In the genomic region with DNA sequence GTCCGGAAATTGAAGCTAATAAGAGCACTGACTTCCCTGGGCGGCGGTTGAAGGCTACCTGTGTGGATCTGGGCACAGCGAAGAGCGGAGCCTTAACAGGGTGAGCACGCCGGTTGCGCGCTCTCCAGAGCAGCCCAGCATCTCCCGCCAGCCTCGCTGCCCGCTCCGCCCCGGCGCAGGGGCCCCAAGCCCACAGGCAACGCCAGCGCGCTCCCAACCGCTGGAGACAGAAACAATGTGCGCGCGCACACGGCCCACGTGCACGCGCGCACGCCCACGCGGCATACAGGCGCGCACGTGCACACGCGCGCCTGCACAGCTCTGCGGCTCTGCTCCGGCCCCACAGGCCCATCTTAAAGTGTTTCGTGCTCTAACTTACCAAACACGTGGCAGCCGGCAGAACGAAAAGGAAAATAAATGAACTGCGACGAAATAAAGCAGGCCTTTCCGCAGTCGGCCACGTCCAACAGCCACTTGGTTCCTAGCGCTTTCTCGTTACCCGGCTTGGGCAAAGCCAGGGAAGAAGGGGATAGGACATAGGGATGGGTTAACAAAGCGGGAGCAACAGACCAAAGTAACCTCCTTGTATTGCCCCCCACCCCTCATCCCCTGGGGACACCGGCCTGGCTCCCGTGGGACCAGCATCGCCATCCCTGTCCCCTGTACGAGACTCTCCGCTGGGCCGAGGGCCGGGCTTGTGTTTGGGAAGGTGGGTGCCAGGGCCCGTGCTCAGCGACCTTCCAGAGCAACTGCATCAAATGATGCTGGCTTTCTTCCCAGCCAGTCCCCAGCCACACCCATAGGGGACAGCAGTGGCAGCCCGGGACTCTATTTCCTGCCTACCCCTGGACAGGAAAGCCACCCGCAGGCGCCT, we compare ENCODE assay signal across 8 cellular contexts.
A peak's percentile ranks its signal among the peaks of the same experiment; 100 is the strongest.
DNase-seq lines count a peak whose midpoint lies in the region; TF ChIP-seq lines count a peak whose summit lies in the region.

No MANE protein-coding gene starts in this region.

- no peaks in the 10 kb centered on the region for H3K36me3 ChIP-seq in neuron (ENCODE audit: insufficient read depth, low read length)

- H3K36me3 Mint-ChIP-seq in activated naive CD4-positive, alpha-beta T cell treated with anti-CD3 and anti-CD28 coated beads, Interleukin-2, amount 50 U/mL, for 24 hours: no peaks in the 10 kb centered on the region
- H3K36me3 Mint-ChIP-seq in type B pancreatic cell: no peaks in the 10 kb centered on the region

- peaks cover 1% of the 10 kb centered on the region for H3K4me1 ChIP-seq in neuron (ENCODE audit: insufficient read depth, low read length)

- DNase-seq in DMS79 treated with DMSO at 0.1 percent for 48 hours (lab: John Stamatoyannopoulos, UW): peak; percentile 56
- no peak for DNase-seq in DMS79 (lab: John Stamatoyannopoulos, UW)
- DNase-seq in NCI-H1092 (lab: John Stamatoyannopoulos, UW): peak; percentile 70
- peak; percentile 38 for DNase-seq in globus pallidus (ENCODE audit: low spot score)
- DNase-seq in type B pancreatic cell (ENCODE audit: extremely low spot score, unreplicated experiment): peak; percentile 83
- DNase-seq in RKO (ENCODE audit: low spot score): no peak

- peak overlapping the region; percentile 51 for H2AFZ ChIP-seq in neuron (ENCODE audit: low read depth, low read length)

- no peaks in the 10 kb centered on the region for H3K9me3 ChIP-seq in neuron (ENCODE audit: low read length)

- peaks cover 5% of the 10 kb centered on the region for H3K4me1 Mint-ChIP-seq in activated naive CD4-positive, alpha-beta T cell treated with anti-CD3 and anti-CD28 coated beads, Interleukin-2, amount 50 U/mL, for 24 hours
- peaks cover 15% of the 10 kb centered on the region for H3K4me1 Mint-ChIP-seq in type B pancreatic cell (ENCODE audit: unreplicated experiment)

- no peak overlapping the region for H3K4me3 ChIP-seq in neuron (ENCODE audit: low read length)

- H3K27ac Mint-ChIP-seq in activated naive CD4-positive, alpha-beta T cell treated with anti-CD3 and anti-CD28 coated beads, Interleukin-2, amount 50 U/mL, for 24 hours: no peak overlapping the region
- peak overlapping the region; percentile 70 for H3K27ac Mint-ChIP-seq in type B pancreatic cell

- TF ChIP-seq CTCF in type B pancreatic cell (conservative IDR thresholded peaks at IDR 0.05): peak; percentile 53

- H3K4me3 Mint-ChIP-seq in activated naive CD4-positive, alpha-beta T cell treated with anti-CD3 and anti-CD28 coated beads, Interleukin-2, amount 50 U/mL, for 24 hours: peak overlapping the region; percentile 72
- peak overlapping the region; percentile 86 for H3K4me3 Mint-ChIP-seq in type B pancreatic cell

- H3K9me3 Mint-ChIP-seq in activated naive CD4-positive, alpha-beta T cell treated with anti-CD3 and anti-CD28 coated beads, Interleukin-2, amount 50 U/mL, for 24 hours: no peaks in the 10 kb centered on the region
- no peaks in the 10 kb centered on the region for H3K9me3 Mint-ChIP-seq in type B pancreatic cell

- peaks cover 6% of the 10 kb centered on the region for H3K27me3 ChIP-seq in neuron (ENCODE audit: insufficient read depth, low read length)

- peaks cover 39% of the 10 kb centered on the region for H3K27me3 Mint-ChIP-seq in activated naive CD4-positive, alpha-beta T cell treated with anti-CD3 and anti-CD28 coated beads, Interleukin-2, amount 50 U/mL, for 24 hours
- peaks cover 44% of the 10 kb centered on the region for H3K27me3 Mint-ChIP-seq in type B pancreatic cell

Comparison
In these comparisons a context has a peak if more than half of its experiments do, and no peak if none do; other contexts are left out.
1. DNase-seq: peak in DMS79 treated with DMSO at 0.1 percent for 48 hours (single experiment), NCI-H1092 (single experiment), globus pallidus (single experiment) and type B pancreatic cell (single experiment); none in DMS79 (single experiment) and RKO (single experiment).